15 cellular contexts compared by ENCODE assay signal in genomic region chr7:87505557-87506242, GRCh38. TPM values are rescaled to one million over a fixed set of nuclear protein-coding genes. Genes with fewer than 3 reads are reported as not detected.
DNase-seq lines count a peak whose midpoint lies in the region; ATAC-seq, FAIRE-seq and TF ChIP-seq lines count a peak whose summit lies in the region.
"Had no signal": no experiment of that assay in that cellular context is flagged by ENCODE, and none has a peak within 500 bp of the region (broad histone marks: within the 10 kb centered on the region; RNA-seq: fewer than 3 reads in every experiment).

No MANE protein-coding gene starts in this region.

- 1% methylated on average over 5 of the region's 5 CpGs for WGBS in K562 (ENCODE audit: insufficient coverage, low coverage, missing lambda C conversion rate)
- WGBS in esophagus squamous epithelium, 2 donors: 62 to 71% methylated on average over 5 of the region's 5 CpGs

- CTCF ChIA-PET in K562 (lab: Yijun Ruan, JAX; ENCODE audit: low intra/inter-chr PET ratio): interaction anchor here (0.6 to 1.3 kb wide), 3 partner anchors 193 to 606 kb away, joined by 3 to 4 read pairs (median 3); no protein-coding TSS in a partner anchor

- H3K27me3 ChIP-seq in K562 (ENCODE audit: control insufficient read depth in 2 of 2, insufficient read depth in 2 of 2, low read length in 2 of 2): no peaks in the 10 kb centered on the region
- no peaks in the 10 kb centered on the region for H3K27me3 ChIP-seq in esophagus squamous epithelium
- H3K27me3 ChIP-seq: thyroid gland had no signal

- no peak overlapping the region for H2AFZ ChIP-seq in K562 (ENCODE audit: low read depth, low read length)

- in situ Hi-C loops in K562 (cut with MboI): no loop called here

- POLR2A ChIA-PET in K562 (lab: Yijun Ruan, JAX): no interaction called here

- H3K79me2 ChIP-seq in K562 (ENCODE audit: control insufficient read depth, insufficient read depth, low read length): no peaks in the 10 kb centered on the region

- peak; percentile 46 for ATAC-seq in GM18502 (IDR thresholded peaks at IDR 0.05; ENCODE audit: poor library complexity, unreplicated experiment)
- ATAC-seq in GM19468 (IDR thresholded peaks at IDR 0.05; ENCODE audit: extremely low read depth, unreplicated experiment): peak; percentile 44
- peak; percentile 54 for ATAC-seq in HG03342 (IDR thresholded peaks at IDR 0.05; ENCODE audit: unreplicated experiment)
- no peak for ATAC-seq in K562
- ATAC-seq in GM19397 (IDR thresholded peaks at IDR 0.05; ENCODE audit: unreplicated experiment): no peak
- ATAC-seq in GM19328 (IDR thresholded peaks at IDR 0.05; ENCODE audit: unreplicated experiment): no peak

- DNase-seq in K562 (ENCODE audit: extremely low read depth in 1 of 4, low spot score in 3 of 4) (no peak), esophagus squamous epithelium (lab: John Stamatoyannopoulos, UW) (no peak), HuH-7 (ENCODE audit: low spot score) (no peak)
- DNase-seq: activated naive CD8-positive, alpha-beta T cell treated with anti-CD3 and anti-CD28 coated beads, Interleukin-2, amount 10 ng/mL, durations not matched to agents 7 days and 5 days; NCI-H226; psoas muscle; thyroid gland had no signal

- H3K9ac ChIP-seq in K562 (ENCODE audit: insufficient read depth in 1 of 2, low read depth in 2 of 2, low read length in 2 of 2): no peak overlapping the region

- no peaks in the 10 kb centered on the region for H3K4me1 ChIP-seq in K562 (replicated peaks in 1 of 2; ENCODE audit: control insufficient read depth in 2 of 2, insufficient read depth in 2 of 2, low read length in 2 of 2)
- H3K4me1 ChIP-seq in esophagus squamous epithelium: no peaks in the 10 kb centered on the region
- H3K4me1 ChIP-seq: psoas muscle, thyroid gland had no signal

- no peak overlapping the region for H3K4me2 ChIP-seq in K562 (ENCODE audit: insufficient read depth, low read length)
- H3K4me2 ChIP-seq: smooth muscle cell had no signal

- no peaks in the 10 kb centered on the region for H3K9me1 ChIP-seq in K562 (ENCODE audit: control insufficient read depth, insufficient read depth, low read length)

- H3K9me3 ChIP-seq in K562 (replicated peaks; ENCODE audit: control insufficient read depth, insufficient read depth, low read depth, low read length) (no peaks in the 10 kb centered on the region), esophagus squamous epithelium (no peaks in the 10 kb centered on the region)
- H3K9me3 ChIP-seq: psoas muscle, thyroid gland had no signal

- intact Hi-C loops in K562 (cut with micrococcal nuclease) (loop anchor here (5.0 to 10.0 kb wide), 3 partner anchors 289 to 662 kb away; no protein-coding TSS in a partner anchor), esophagus squamous epithelium (cut with DNase I) (no loop called here)

- BruUV-seq in K562 (replicated peaks; lab: Mats Ljungman, UMichigan): no TSS peak

- no peak for FAIRE-seq in K562 (lab: Jason Lieb, UNC)
- FAIRE-seq: G401.6, H54 had no signal

- no peaks in the 10 kb centered on the region for H4K20me1 ChIP-seq in K562 (replicated peaks; ENCODE audit: control insufficient read depth, insufficient read depth, low read length)

- H3K36me3 ChIP-seq in K562 (ENCODE audit: control insufficient read depth, insufficient read depth, low read length) (no peaks in the 10 kb centered on the region), esophagus squamous epithelium (no peaks in the 10 kb centered on the region)
- H3K36me3 ChIP-seq: thyroid gland had no signal

- TF ChIP-seq CTCF in K562 (IDR thresholded peaks at IDR 0.05 in 2 of 3, conservative IDR thresholded peaks at IDR 0.05 in 1 of 3; ENCODE audit: insufficient read depth in 2 of 3, low read depth in 1 of 3, low read length in 3 of 3) (no peak), esophagus squamous epithelium (IDR thresholded peaks at IDR 0.05) (no peak)

- TF ChIP-seq EP300 in K562 (IDR thresholded peaks at IDR 0.05; ENCODE audit: low read length): no peak

- H3K27ac ChIP-seq in K562 (ENCODE audit: extremely low read depth, low read depth, low read length) (no peak overlapping the region), esophagus squamous epithelium (no peak overlapping the region)
- H3K27ac ChIP-seq: psoas muscle, thyroid gland had no signal

- no peak for TF ChIP-seq RAD21 in K562 (CRISPR knock-in tag; conservative IDR thresholded peaks at IDR 0.05 in 1 of 2, IDR thresholded peaks at IDR 0.05 in 1 of 2)

- H3K4me3 ChIP-seq in K562: no peak overlapping the region
- H3K4me3 ChIP-seq in esophagus squamous epithelium: no peak overlapping the region
- H3K4me3 ChIP-seq: psoas muscle, smooth muscle cell, thyroid gland had no signal

- TF ChIP-seq POLR2A in K562 (conservative IDR thresholded peaks at IDR 0.05) (no peak), esophagus squamous epithelium (IDR thresholded peaks at IDR 0.05) (no peak)

TF ChIP-seq in K562, 482 proteins besides CTCF, POLR2A, EP300 and RAD21:
- TF ChIP-seq ZNF274 (IDR thresholded peaks at IDR 0.05; ENCODE audit: borderline replicate concordance, low read depth, low read length) (no peak), CEBPG (CRISPR knock-in tag; IDR thresholded peaks at IDR 0.05) (no peak), CEBPG (tag; conservative IDR thresholded peaks at IDR 0.05 in 1 of 2, IDR thresholded peaks at IDR 0.05 in 1 of 2) (peak in 1 of 2 experiments; percentile 45; a peak in 1 of 4 replicates), SMAD4 (CRISPR knock-in tag; conservative IDR thresholded peaks at IDR 0.05) (no peak), ZNF212 (CRISPR knock-in tag; IDR thresholded peaks at IDR 0.05) (no peak), TCF3 (CRISPR knock-in tag; IDR thresholded peaks at IDR 0.05) (no peak), POLR2H (tag; IDR thresholded peaks at IDR 0.05; ENCODE audit: low read depth) (0 out of 2 replicates have a peak, but pooled peaks have one; percentile 34), FOXK1 (CRISPR knock-in tag; IDR thresholded peaks at IDR 0.05; ENCODE audit: borderline replicate concordance) (no peak), E2F4 (CRISPR knock-in tag; IDR thresholded peaks at IDR 0.05; ENCODE audit: low read depth) (no peak)

RNA-seq across cellular contexts. Expression of gene ABCB4, which starts 30.2 kb away (rescaled TPM):
- 0.30 TPM in 1 of 2 replicates, not detected in the other for total RNA-seq in K562 (2011; cell fraction: chromatin; rRNA removed; ENCODE audit: low replicate concordance)
- total RNA-seq in K562 (2011; cell fraction: nucleolus; rRNA removed): under 0.01 and 0.66 TPM in 2 replicates
- total RNA-seq in K562 (2011; cell fraction: nucleoplasm; rRNA removed): 0.15 and 0.59 TPM in 2 replicates
- 0.41 and 0.59 TPM in 2 replicates for total RNA-seq in K562 (2014; rRNA removed)
- total RNA-seq in K562 (2014; rRNA removed; fragmentation: Illumina TruSeq; extraction: Trizol): 0.22 and 0.40 TPM in 2 replicates
- total RNA-seq in K562 (2015; rRNA removed; fragmentation: Illumina TruSeq; extraction: Trizol): 0.18 and 0.19 TPM in 2 replicates
- total RNA-seq in K562 (2021): 0.27 and 0.73 TPM in 2 replicates
- polyA plus RNA-seq in K562 (2011; rRNA removed): 0.06 and 0.11 TPM in 2 replicates
- polyA plus RNA-seq in K562 (2011; cell fraction: cytosol; rRNA removed): 0.06 TPM in 1 of 2 replicates, not detected in the other
- 0.14 TPM in 1 of 2 replicates, not detected in the other for polyA plus RNA-seq in K562 (2011; cell fraction: nucleus; rRNA removed)
- polyA plus RNA-seq in K562 (2012): 0.52 and 1.4 TPM in 2 replicates
- 0.09 and 0.22 TPM in 2 replicates for polyA plus RNA-seq in K562 (2014; fragmentation: Illumina TruSeq; extraction: Trizol)
- under 1 TPM; 0.14 to 0.65 TPM for polyA plus RNA-seq in K562 (2014; fragmentation: Nextera tagmentation; extraction: Ambion mirVana)
- polyA plus RNA-seq in K562 (2014; rRNA removed): 0.34 and 0.72 TPM in 2 replicates
- 0.39 TPM in 1 of 2 replicates, not detected in the other for polyA minus RNA-seq in K562 (2011; rRNA and poly(A)+ RNA removed)
- not detected in 2 replicates for polyA minus RNA-seq in K562 (2011; cell fraction: cytosol; rRNA and poly(A)+ RNA removed)
- polyA minus RNA-seq in K562 (2011; cell fraction: nucleus; rRNA and poly(A)+ RNA removed): not detected in 2 replicates
- under 1 TPM in 2 of 4 donors, not detected in 2; 0.38 to 0.76 TPM for total RNA-seq in esophagus squamous epithelium

Comparison
In these comparisons a context has a peak if more than half of its experiments do, and no peak if none do; other contexts are left out.
1. ATAC-seq: peak in GM18502 (single experiment), GM19468 (single experiment) and HG03342 (single experiment); none in K562 (single experiment), GM19397 (single experiment) and GM19328 (single experiment).